20 cellular contexts compared by ENCODE assay signal in the genomic region with DNA sequence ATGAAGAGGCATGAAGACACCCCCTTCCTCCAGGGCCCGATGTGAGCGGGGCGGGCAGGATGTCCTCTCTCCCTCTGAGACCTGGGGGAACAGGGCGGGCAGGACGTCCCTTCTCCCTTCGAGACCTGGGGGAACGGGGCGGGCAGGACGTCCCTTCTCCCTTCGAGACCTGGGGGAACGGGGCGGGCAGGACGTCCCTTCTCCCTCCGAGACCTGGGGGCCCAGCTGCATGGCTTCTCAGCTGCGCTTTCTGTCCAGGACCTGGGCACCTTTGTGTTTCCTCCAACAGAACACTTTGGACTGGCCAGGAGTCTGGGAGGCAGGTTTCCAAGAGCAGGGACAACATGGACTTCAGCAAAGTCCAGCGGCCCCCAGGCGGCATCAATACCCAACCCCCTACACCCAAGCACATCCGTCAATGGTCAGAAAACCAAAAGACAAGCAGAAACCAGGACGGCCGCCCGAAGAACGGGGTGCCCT. TPM values are rescaled to one million over a fixed set of nuclear protein-coding genes. Genes with fewer than 3 reads are reported as not detected.
DNase-seq lines count a peak whose midpoint lies in the region; ATAC-seq, FAIRE-seq and TF ChIP-seq lines count a peak whose summit lies in the region.
"Had no signal": no experiment of that assay in that cellular context is flagged by ENCODE, and none has a peak within 500 bp of the region (broad histone marks: within the 10 kb centered on the region; RNA-seq: fewer than 3 reads in every experiment).

No MANE protein-coding gene starts in this region.

- H2AFZ ChIP-seq in H1 (ENCODE audit: low read length), result no peak overlapping the region

- no peak overlapping the region for H3K23ac ChIP-seq in H1 (ENCODE audit: insufficient read length)

- DNase-seq in activated effector memory CD4-positive, alpha-beta T cell treated with anti-CD3 and anti-CD28 coated beads, Interleukin-2, amount 50 U/mL, for 16 hours, result peak; percentile 31
- no peak for DNase-seq in activated effector memory CD4-positive, alpha-beta T cell treated with Interleukin-2 at 50 U/mL for 16 hours
- DNase-seq in H1 (ENCODE audit: low read depth in 1 of 2, low spot score in 2 of 2) (no peak), sciatic nerve (ENCODE audit: low spot score) (peak; percentile 55), small intestine (no peak), GM12891 (ENCODE audit: insufficient read length, low spot score) (no peak), ACHN (no peak), NCI-H2196 (lab: John Stamatoyannopoulos, UW; ENCODE audit: unreplicated experiment) (no peak)
- DNase-seq: AML-193; CD4-positive, alpha-beta memory T cell; DMS79 treated with DMSO at 0.1 percent for 48 hours; EL had no signal

- no peak overlapping the region for H2BK12ac ChIP-seq in H1 (ENCODE audit: low read depth, low read length)

- no peak overlapping the region for H2BK15ac ChIP-seq in H1 (ENCODE audit: low read length)

- FAIRE-seq in H1 (lab: Jason Lieb, UNC), result no peak
- FAIRE-seq in small intestine (lab: Jason Lieb, UNC), result no peak
- no peak for FAIRE-seq in GM12891 (lab: Jason Lieb, UNC)
- FAIRE-seq: G401.6, GM12892, GM19239, H54, K562 had no signal

- H3K4me1 ChIP-seq in H1 (replicated peaks in 1 of 4; ENCODE audit: control insufficient read depth in 3 of 4, insufficient read depth in 4 of 4, low read length in 3 of 4) (no peaks in the 10 kb centered on the region; a peak in 1 of 7 replicates), small intestine (ENCODE audit: control insufficient read depth in 2 of 2, insufficient read depth in 1 of 2, low read depth in 1 of 2, low read length in 1 of 2) (no peaks in the 10 kb centered on the region)

- no peak overlapping the region for H4K5ac ChIP-seq in H1 (ENCODE audit: insufficient read length, low read depth, low read length)

- TF ChIP-seq POLR2A in H1 (IDR thresholded peaks at IDR 0.05; ENCODE audit: control extremely low read depth in 1 of 2, low read depth in 2 of 2, low read length in 2 of 2) (no peak), GM12891 (IDR thresholded peaks at IDR 0.05; ENCODE audit: low read depth, low read length) (no peak)

- H3K23me2 ChIP-seq in H1 (ENCODE audit: low read depth, low read length), result peaks cover 9% of the 10 kb centered on the region; the same call in 1 of the 2 replicates

- H4K20me1 ChIP-seq in H1 (replicated peaks in 1 of 2; ENCODE audit: control insufficient read depth in 1 of 2, insufficient read depth in 2 of 2, low read length in 2 of 2), result peaks cover 0 to 9% of the 10 kb centered on the region in 2 experiments

- H3K79me2 ChIP-seq in H1 (ENCODE audit: control insufficient read depth in 1 of 2, insufficient read depth in 2 of 2, low read length in 2 of 2), result no peaks in the 10 kb centered on the region

- H2AK5ac ChIP-seq in H1 (ENCODE audit: low read depth, low read length), result no peak overlapping the region

- in situ Hi-C loops in ACHN (cut with HindIII; ENCODE audit: low pct_ligation_motif_present, low pct_unique_long_range_greater_than_20kb, low sequenced_read_pairs), result no loop called here

- no peak overlapping the region for H2BK20ac ChIP-seq in H1 (ENCODE audit: low read length)

- no peak overlapping the region for H3K9ac ChIP-seq in H1 (replicated peaks in 1 of 4; ENCODE audit: extremely low read depth in 1 of 4, low read depth in 3 of 4, low read length in 3 of 4)

- H3K27ac ChIP-seq in H1 (ENCODE audit: low read depth, low read length) (no peak overlapping the region), small intestine (ENCODE audit: low read depth in 1 of 2, low read length in 1 of 2) (no peak overlapping the region)
- H3K27ac ChIP-seq: 22Rv1, C4-2B, HL-60 had no signal

- peaks cover 0 to 11% of the 10 kb centered on the region in 2 experiments; a peak in 2 of 4 replicates for H3K9me3 ChIP-seq in H1 (ENCODE audit: insufficient read depth in 2 of 2, low read depth in 1 of 2, low read length in 1 of 2)
- no peaks in the 10 kb centered on the region for H3K9me3 ChIP-seq in small intestine (ENCODE audit: control insufficient read depth, low read depth)

- H3K4me3 ChIP-seq in H1 (ENCODE audit: extremely low read depth in 1 of 4, insufficient read depth in 2 of 4, low read depth in 3 of 4, low read length in 4 of 4), result no peak overlapping the region
- no peak overlapping the region for H3K4me3 ChIP-seq in small intestine (ENCODE audit: low read depth in 1 of 2, low read length in 2 of 2)
- H3K4me3 ChIP-seq: K562 had no signal

- POLR2A ChIA-PET in H1 (lab: Charles Lee; ENCODE audit: partially characterized antibody), result no interaction called here

- H3K56ac ChIP-seq in H1 (replicated peaks; ENCODE audit: insufficient read length, low read depth, low read length), result no peak overlapping the region

- no peaks in the 10 kb centered on the region; a peak in 1 of 7 replicates for H3K27me3 ChIP-seq in H1 (replicated peaks in 1 of 4; ENCODE audit: control insufficient read depth in 3 of 4, extremely low read depth in 1 of 4, insufficient read depth in 3 of 4, low read length in 3 of 4)
- H3K27me3 ChIP-seq in small intestine (ENCODE audit: control insufficient read depth in 2 of 2, insufficient read depth in 2 of 2, low read length in 2 of 2), result no peaks in the 10 kb centered on the region

- intact Hi-C loops in sciatic nerve (cut with DNase I), result no loop called here

- no peaks in the 10 kb centered on the region for H3K79me1 ChIP-seq in H1 (ENCODE audit: low read depth, low read length)

- peak overlapping the region; percentile 59 for H4K8ac ChIP-seq in H1 (ENCODE audit: extremely low read depth, insufficient read depth, low read length)

- no peak overlapping the region for H4K91ac ChIP-seq in H1 (replicated peaks; ENCODE audit: insufficient read length, low read length)

- no peak overlapping the region for H2BK5ac ChIP-seq in H1 (ENCODE audit: low read depth, low read length)

- no peak overlapping the region for H3K18ac ChIP-seq in H1 (ENCODE audit: extremely low read depth, low read length)

- H3K36me3 ChIP-seq in H1 (ENCODE audit: control insufficient read depth in 2 of 4, insufficient read depth in 4 of 4, low read length in 3 of 4) (no peaks in the 10 kb centered on the region; a peak in 1 of 8 replicates), small intestine (ENCODE audit: control insufficient read depth in 2 of 2, insufficient read depth in 2 of 2, low read length in 2 of 2) (no peaks in the 10 kb centered on the region)

- no peak for TF ChIP-seq RAD21 in H1 (IDR thresholded peaks at IDR 0.05 in 1 of 2, conservative IDR thresholded peaks at IDR 0.05 in 1 of 2; ENCODE audit: low read depth in 2 of 2, low read length in 2 of 2)

- no peak overlapping the region for H3K14ac ChIP-seq in H1 (ENCODE audit: insufficient read length)

- TF ChIP-seq EP300 in H1 (IDR thresholded peaks at IDR 0.05; ENCODE audit: borderline replicate concordance in 1 of 2, low read depth in 2 of 2, low read length in 2 of 2), result no peak

- ATAC-seq in sciatic nerve, result no peak
- ATAC-seq: K562 had no signal

- TF ChIP-seq CTCF in H1 (IDR thresholded peaks at IDR 0.05; ENCODE audit: control extremely low read depth in 1 of 3, insufficient read depth in 1 of 3, low read depth in 1 of 3, low read length in 3 of 3), result no peak

- no peak overlapping the region for H3K4me2 ChIP-seq in H1 (ENCODE audit: insufficient read depth in 1 of 2, low read depth in 2 of 2, low read length in 2 of 2)

- H2BK120ac ChIP-seq in H1 (replicated peaks; ENCODE audit: low read depth, low read length), result no peak overlapping the region

- no peak overlapping the region for H3K4ac ChIP-seq in H1 (replicated peaks; ENCODE audit: insufficient read length, low read depth, low read length)

- CTCF ChIA-PET in H1 (lab: Charles Lee; ENCODE audit: partially characterized antibody), result interaction anchor here (1.0 kb wide), 1 partner anchor 54 kb away, joined by 4 read pairs; no protein-coding TSS in a partner anchor

- 87% methylated on average over 16 of the region's 22 CpGs; no CpG with 5 or more reads in 1 of the 2 experiments for WGBS in H1 (ENCODE audit: extremely low coverage in 1 of 2, insufficient coverage in 1 of 2, insufficient read length in 1 of 2, insufficient replicate concordance in 2 of 2, low coverage in 1 of 2, low lambda C conversion rate in 2 of 2, missing lambda C conversion rate in 1 of 2), 2 experiments
- WGBS in small intestine, 3 donors, result 83 to 88% (median 83%) methylated on average over 20 to 22 of the region's 22 CpGs

TF ChIP-seq in H1, 55 proteins besides CTCF, POLR2A, EP300 and RAD21 (continues in another document):
- TF ChIP-seq POLR2AphosphoS5 (IDR thresholded peaks at IDR 0.05; ENCODE audit: low read depth, low read length), result no peak
- TF ChIP-seq CBX8 (IDR thresholded peaks at IDR 0.05; ENCODE audit: borderline replicate concordance, low read depth, low read length), result no peak
- TF ChIP-seq EZH2 (IDR thresholded peaks at IDR 0.05; ENCODE audit: low read depth, low read length, severe bottlenecking), result no peak
- TF ChIP-seq PHF8 (conservative IDR thresholded peaks at IDR 0.05; ENCODE audit: low read depth, low read length), result no peak
- no peak for TF ChIP-seq FOSL1 (IDR thresholded peaks at IDR 0.05; ENCODE audit: insufficient read depth, low read depth, low read length)
- no peak for TF ChIP-seq NANOG (IDR thresholded peaks at IDR 0.05; ENCODE audit: insufficient read depth, low read depth, low read length, poor library complexity, severe bottlenecking)

TF ChIP-seq in GM12891, 5 proteins besides CTCF, POLR2A, EP300 and RAD21:
- TF ChIP-seq POLR2AphosphoS5 (IDR thresholded peaks at IDR 0.05; ENCODE audit: low read depth, low read length) (no peak), PAX5 (IDR thresholded peaks at IDR 0.05; ENCODE audit: insufficient read depth, low read length, severe bottlenecking) (no peak), POU2F2 (IDR thresholded peaks at IDR 0.05; ENCODE audit: low read depth, low read length) (no peak), SPI1 (IDR thresholded peaks at IDR 0.05; ENCODE audit: low read depth, low read length) (no peak), TAF1 (IDR thresholded peaks at IDR 0.05; ENCODE audit: low read depth, low read length) (no peak)

RNA-seq across cellular contexts. Expression of gene ADARB1, which starts 30.8 kb away (rescaled TPM):
- total RNA-seq in H1 (2021; fragmentation: NEBNext Ultra II Directional; extraction: Animal tissue kit (Norgen Biotek cat#: 25700)), result 11.1 and 14.9 TPM in 2 replicates
- 4.6 and 4.7 TPM in 2 replicates for polyA plus RNA-seq in H1 (2011; rRNA removed)
- 6.0 TPM for polyA plus RNA-seq in H1 (2011; cell fraction: cytosol; rRNA removed)
- 12.2 TPM for polyA plus RNA-seq in H1 (2011; cell fraction: nucleus; rRNA removed)
- 6.4 to 8.1 TPM (median 7.4 TPM) in 4 replicates for polyA plus RNA-seq in H1 (2012, experiment 1 of 2)
- 2.9 TPM for polyA plus RNA-seq in H1 (2012, experiment 2 of 2)
- polyA plus RNA-seq in H1 (2013, experiment 1 of 2), result 4.8 TPM
- polyA plus RNA-seq in H1 (2013, experiment 2 of 2), result 4.6 TPM
- polyA minus RNA-seq in H1 (2011; rRNA and poly(A)+ RNA removed), result 10.8 and 12.8 TPM in 2 replicates
- polyA minus RNA-seq in H1 (2011; cell fraction: cytosol; rRNA and poly(A)+ RNA removed), result 9.3 TPM
- polyA minus RNA-seq in H1 (2011; cell fraction: nucleus; rRNA and poly(A)+ RNA removed), result 15.1 TPM
- total RNA-seq in sciatic nerve, result 35.0 TPM
- 1 to 10 TPM; 1.1 to 5.4 (median 2.2) TPM for polyA plus RNA-seq in small intestine
- 0.60 TPM for polyA plus RNA-seq in GM12891 (2012; ENCODE audit: low read depth, missing spikeins)

Comparison
In these comparisons a context has a peak if more than half of its experiments do, and no peak if none do; other contexts are left out.
1. DNase-seq: peak in activated effector memory CD4-positive, alpha-beta T cell treated with anti-CD3 and anti-CD28 coated beads, Interleukin-2, amount 50 U/mL, for 16 hours (single experiment) and sciatic nerve (single experiment); none in activated effector memory CD4-positive, alpha-beta T cell treated with Interleukin-2 at 50 U/mL for 16 hours (single experiment), H1 (0 of 2), small intestine (single experiment), GM12891 (single experiment), ACHN (single experiment) and NCI-H2196 (single experiment).